10 cellular contexts compared by ENCODE assay signal in genomic region chrX:107135076-107135964, GRCh38. TPM values are rescaled to one million over a fixed set of nuclear protein-coding genes. Genes with fewer than 3 reads are reported as not detected.
DNase-seq lines count a peak whose midpoint lies in the region; ATAC-seq and TF ChIP-seq lines count a peak whose summit lies in the region.
"Had no signal": no experiment of that assay in that cellular context is flagged by ENCODE, and none has a peak within 500 bp of the region (broad histone marks: within the 10 kb centered on the region; RNA-seq: fewer than 3 reads in every experiment).

No MANE protein-coding gene starts in this region.

- H3K4me1 ChIP-seq in adipocyte (ENCODE audit: control insufficient read depth, insufficient read depth, low read length) (peaks cover 3% of the 10 kb centered on the region), ascending aorta (no peaks in the 10 kb centered on the region)

- H3K9me3 ChIP-seq in adipocyte (ENCODE audit: control insufficient read depth, low read length) (no peaks in the 10 kb centered on the region), ascending aorta (no peaks in the 10 kb centered on the region)

- peak; percentile 86 for ATAC-seq in GM18909 (IDR thresholded peaks at IDR 0.05; ENCODE audit: poor library complexity, unreplicated experiment)

- H3K27me3 ChIP-seq in adipocyte (replicated peaks; ENCODE audit: control insufficient read depth, insufficient read depth, low read length) (peaks cover 4% of the 10 kb centered on the region), ascending aorta (no peaks in the 10 kb centered on the region)

- peak; percentile 30 for DNase-seq in LHCN-M2 (ENCODE audit: low read depth)
- peak; percentile 58 for DNase-seq in adipocyte (ENCODE audit: low read depth)
- DNase-seq in non-pigmented ciliary epithelial cell (ENCODE audit: low read depth) = peak; percentile 30
- no peak for DNase-seq in NCI-H187 (lab: John Stamatoyannopoulos, UW)
- no peak for DNase-seq in AG08395 (ENCODE audit: low spot score)
- no peak for DNase-seq in ascending aorta (ENCODE audit: low spot score in 2 of 2)
- DNase-seq in NCI-H2107 treated with DMSO at 0.1 percent for 48 hours (lab: John Stamatoyannopoulos, UW; ENCODE audit: unreplicated experiment) = no peak
- DNase-seq: naive B cell, NCI-H524 treated with DMSO at 0.1 percent for 48 hours had no signal

- H3K4me3 ChIP-seq in adipocyte (ENCODE audit: low read length) = no peak overlapping the region
- H3K4me3 ChIP-seq in ascending aorta = no peak overlapping the region

- H3K9ac ChIP-seq in adipocyte (ENCODE audit: low read length) = no peak overlapping the region

- H3K27ac ChIP-seq in ascending aorta = no peak overlapping the region

- TF ChIP-seq CTCF in ascending aorta (IDR thresholded peaks at IDR 0.05) = no peak

- no peaks in the 10 kb centered on the region for H3K36me3 ChIP-seq in adipocyte (ENCODE audit: control insufficient read depth, insufficient read depth, low read length, severe bottlenecking)
- no peaks in the 10 kb centered on the region for H3K36me3 ChIP-seq in ascending aorta

- intact Hi-C loops in ascending aorta (cut with DNase I) = no loop called here

RNA-seq across cellular contexts. Expression of gene RBM41, which starts 16.7 kb away (rescaled TPM):
- 9.4 and 9.9 TPM in 2 replicates for total RNA-seq in LHCN-M2 (2014; rRNA removed)
- 2.8 TPM for polyA plus RNA-seq in LHCN-M2 (2012)
- 4.6 TPM for total RNA-seq in ascending aorta

Comparison
In these comparisons a context has a peak if more than half of its experiments do, and no peak if none do; other contexts are left out.
1. DNase-seq: peak in LHCN-M2 (single experiment), adipocyte (single experiment) and non-pigmented ciliary epithelial cell (single experiment); none in NCI-H187 (0 of 2), AG08395 (single experiment), ascending aorta (0 of 2) and NCI-H2107 treated with DMSO at 0.1 percent for 48 hours (single experiment).